Comparison of ENCODE assay signal across 1 cellular context in the genomic region with DNA sequence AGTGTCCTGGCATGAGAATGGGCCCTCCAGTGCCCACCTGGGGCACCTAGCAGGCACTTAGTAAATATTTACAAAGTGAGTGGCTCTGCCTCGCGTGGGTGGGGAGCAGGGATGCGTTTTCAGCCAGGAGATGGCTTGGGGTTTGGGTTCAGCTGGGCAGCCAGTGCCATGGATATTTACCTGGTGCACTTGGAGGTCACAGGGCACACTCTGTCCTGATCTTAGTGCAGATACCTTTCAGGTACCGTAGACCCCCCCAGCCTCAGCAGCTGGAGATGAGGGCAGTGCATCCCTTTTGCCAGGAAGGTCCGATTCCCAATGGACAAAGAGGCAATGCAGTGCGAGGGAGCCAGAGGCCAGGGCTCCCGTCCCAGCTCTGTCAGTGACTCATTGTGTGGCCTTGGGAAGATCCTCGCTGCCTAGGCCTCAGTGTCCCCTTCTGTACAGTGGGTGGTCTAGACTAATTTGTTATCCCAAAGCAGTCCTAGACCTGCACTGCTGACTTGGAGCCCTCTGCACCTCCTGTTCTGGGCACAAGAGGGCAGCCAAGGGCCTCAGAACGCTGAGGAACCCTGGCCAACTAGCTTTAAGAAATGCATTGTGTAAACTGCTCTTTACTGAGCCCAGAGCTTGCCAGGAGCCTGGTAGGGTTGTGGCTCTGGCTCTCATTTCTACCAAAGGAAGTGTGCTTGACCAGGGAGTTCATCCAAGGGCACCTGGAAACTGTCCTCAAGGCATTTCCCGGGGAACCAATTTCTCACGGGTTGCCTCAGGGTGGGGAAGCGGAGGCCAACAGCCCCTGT.
TF ChIP-seq lines count a peak whose summit lies in the region.

No MANE protein-coding gene starts in this region.

TF ChIP-seq in IMR-90, 13 proteins besides CTCF, POLR2A, EP300 and RAD21 (continued from another document):
- TF ChIP-seq CHD1 (IDR thresholded peaks at IDR 0.05; ENCODE audit: low read depth, low read length) (peak; percentile 64; the same call in 1 of the 2 replicates), CEBPB (IDR thresholded peaks at IDR 0.05; ENCODE audit: low read depth, low read length) (peak; percentile 86), BHLHE40 (IDR thresholded peaks at IDR 0.05; ENCODE audit: low read depth, low read length) (no peak), FOS (IDR thresholded peaks at IDR 0.05; ENCODE audit: low read depth, low read length) (no peak), NFE2L2 (IDR thresholded peaks at IDR 0.05; ENCODE audit: low read depth, low read length) (no peak), RCOR1 (IDR thresholded peaks at IDR 0.05; ENCODE audit: insufficient replicate concordance, low read length) (no peak)
- TF ChIP-seq, protein P1, sequence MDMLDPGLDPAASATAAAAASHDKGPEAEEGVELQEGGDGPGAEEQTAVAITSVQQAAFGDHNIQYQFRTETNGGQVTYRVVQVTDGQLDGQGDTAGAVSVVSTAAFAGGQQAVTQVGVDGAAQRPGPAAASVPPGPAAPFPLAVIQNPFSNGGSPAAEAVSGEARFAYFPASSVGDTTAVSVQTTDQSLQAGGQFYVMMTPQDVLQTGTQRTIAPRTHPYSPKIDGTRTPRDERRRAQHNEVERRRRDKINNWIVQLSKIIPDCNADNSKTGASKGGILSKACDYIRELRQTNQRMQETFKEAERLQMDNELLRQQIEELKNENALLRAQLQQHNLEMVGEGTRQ (IDR thresholded peaks at IDR 0.05; ENCODE audit: low read depth, low read length), result no peak
